In the genomic region with DNA sequence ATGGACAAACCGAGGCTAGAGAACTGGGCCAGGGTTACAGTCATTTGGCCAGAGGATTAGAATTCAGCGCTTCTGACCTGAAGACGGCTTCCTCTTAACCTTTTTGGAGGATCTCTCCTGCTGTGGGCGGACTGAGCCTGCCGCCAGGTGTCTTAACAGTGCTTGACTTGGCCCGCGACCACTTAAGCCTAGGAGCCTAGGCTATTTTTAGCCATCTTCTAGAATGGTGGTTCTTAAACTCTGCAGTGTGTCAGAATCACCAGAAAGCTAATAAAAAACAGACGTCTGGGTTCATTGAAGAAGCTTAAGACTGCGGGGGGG, we compare ENCODE assay signal across 8 cellular contexts. TPM values are rescaled to one million over a fixed set of nuclear protein-coding genes. Genes with fewer than 3 reads are reported as not detected.
A peak's percentile ranks its signal among the peaks of the same experiment; 100 is the strongest.
DNase-seq lines count a peak whose midpoint lies in the region; ATAC-seq, FAIRE-seq and TF ChIP-seq lines count a peak whose summit lies in the region.

No MANE protein-coding gene starts in this region.

- CTCF ChIA-PET in CD4-positive, alpha-beta T cell (lab: Charles Lee): no interaction called here
- CTCF ChIA-PET in Panc1 (lab: Charles Lee): no interaction called here

- peak overlapping the region; percentile 98 to 99 for H3K4me3 ChIP-seq in Panc1 (ENCODE audit: low read depth in 2 of 2, low read length in 2 of 2)
- H3K4me3 ChIP-seq in mesodermal cell (ENCODE audit: extremely low read depth, insufficient read depth, low read length, poor library complexity, severe bottlenecking): peak overlapping the region; percentile 99

- peak; percentile 22 for ATAC-seq in CD4-positive, alpha-beta T cell (ENCODE audit: poor library complexity)
- ATAC-seq in Panc1 (0 out of 2 replicates have a peak, but pooled peaks have one; percentile 2), HG02884 (IDR thresholded peaks at IDR 0.05; ENCODE audit: unreplicated experiment) (no peak), GM18861 (IDR thresholded peaks at IDR 0.05; ENCODE audit: unreplicated experiment) (no peak)

- peak overlapping the region; percentile 84 for H4K8ac ChIP-seq in H9 (replicated peaks; ENCODE audit: insufficient read length, low read depth, low read length)

- H2BK5ac ChIP-seq in H9 (ENCODE audit: insufficient read length, low read length): no peak overlapping the region

- WGBS in H9 (ENCODE audit: extremely low coverage, insufficient read length, low lambda C conversion rate): no CpG with 5 or more reads among the region's 9 CpGs
- 2 to 3% methylated on average over 7 to 8 of the region's 9 CpGs for WGBS in mesodermal cell (ENCODE audit: insufficient coverage in 2 of 2), 2 experiments

- H3K4me1 ChIP-seq in H9 (ENCODE audit: insufficient read depth, low read length) (peaks cover 5% of the 10 kb centered on the region; the same call in 1 of the 2 replicates), Panc1 (ENCODE audit: control insufficient read depth, insufficient read depth, low read length) (peaks cover 12% of the 10 kb centered on the region), mesodermal cell (ENCODE audit: control insufficient read depth, insufficient read depth, low read length, poor library complexity, severe bottlenecking) (peaks cover 10% of the 10 kb centered on the region)

- no peak overlapping the region for H2BK20ac ChIP-seq in H9 (ENCODE audit: low read depth, low read length, poor library complexity, severe bottlenecking)

- peaks cover 43% of the 10 kb centered on the region for H3K36me3 Mint-ChIP-seq in CD4-positive, alpha-beta T cell (ENCODE audit: low read depth)
- H3K36me3 Mint-ChIP-seq in H9 (ENCODE audit: insufficient read depth in 1 of 3, low read depth in 3 of 3): peaks cover 27 to 50% (median 37%) of the 10 kb centered on the region in 3 experiments

- H4K91ac ChIP-seq in H9 (ENCODE audit: insufficient read length, low read depth, low read length): peak overlapping the region; percentile 71

- H3K18ac ChIP-seq in H9 (ENCODE audit: insufficient read length, low read depth, low read length): peak overlapping the region; percentile 15

- no peak for FAIRE-seq in urothelium cell line (lab: Jason Lieb, UNC)

- peak overlapping the region; percentile 80 for H3K14ac ChIP-seq in H9 (ENCODE audit: insufficient read depth, low read length)

- H3K79me2 ChIP-seq in H9 (ENCODE audit: insufficient read depth, low read length): peaks cover 34% of the 10 kb centered on the region; the same call in 1 of the 2 replicates

- H3K23ac ChIP-seq in H9 (ENCODE audit: insufficient read length, low read depth, low read length): no peak overlapping the region

- no peaks in the 10 kb centered on the region; the same call in 1 of the 2 replicates for H3K36me3 ChIP-seq in Panc1 (ENCODE audit: control insufficient read depth, insufficient read depth, low read length)
- peaks cover 27% of the 10 kb centered on the region for H3K36me3 ChIP-seq in mesodermal cell (ENCODE audit: control insufficient read depth, insufficient read depth, low read length)

- H2AK5ac ChIP-seq in H9 (ENCODE audit: insufficient read length, low read length): no peak overlapping the region

- H3K9me3 Mint-ChIP-seq in CD4-positive, alpha-beta T cell: no peaks in the 10 kb centered on the region
- no peaks in the 10 kb centered on the region; a peak in 1 of 5 replicates for H3K9me3 Mint-ChIP-seq in H9

- peak overlapping the region; percentile 97 for H3K9ac ChIP-seq in H9 (ENCODE audit: extremely low read depth, insufficient read length, low read length)

- in situ Hi-C loops in Panc1 (cut with HindIII; ENCODE audit: low pct_unique_long_range_greater_than_20kb, low sequenced_read_pairs): no loop called here

- peak in 3 of 10 experiments; percentile 3 to 9 (median 9) for DNase-seq in CD4-positive, alpha-beta T cell
- DNase-seq in H9 (peak; percentile 56), Panc1 (ENCODE audit: low read depth, low spot score) (no peak), cerebellar cortex (ENCODE audit: low spot score) (peak; percentile 9), urothelium cell line (ENCODE audit: low spot score) (peak; percentile 34)

- H3T11ph ChIP-seq in H9 (ENCODE audit: low read length): no peak overlapping the region

- H3K23me2 ChIP-seq in H9 (ENCODE audit: insufficient read length, low read depth, low read length, poor library complexity, severe bottlenecking): peaks cover 7% of the 10 kb centered on the region

- H3K4me3 Mint-ChIP-seq in CD4-positive, alpha-beta T cell: peak overlapping the region; percentile 93
- H3K4me3 Mint-ChIP-seq in H9: peak overlapping the region; percentile 89 to 99

- peak overlapping the region; percentile 74 for H3K56ac ChIP-seq in H9 (ENCODE audit: insufficient read length, low read depth, low read length)

- POLR2A ChIA-PET in CD4-positive, alpha-beta T cell (lab: Charles Lee): interaction anchor here (0.6 to 3.3 kb wide), 7 partner anchors 18 to 563 kb away, joined by 3 to 21 read pairs (median 4); a partner anchor contains a TSS
- POLR2A ChIA-PET in Panc1 (lab: Charles Lee): interaction anchor here (0.6 kb wide), 1 partner anchor 74 kb away, joined by 3 read pairs; no protein-coding TSS in a partner anchor

- no peaks in the 10 kb centered on the region for H3K27me3 ChIP-seq in CD4-positive, alpha-beta T cell (ENCODE audit: control insufficient read depth, insufficient read depth, low read length)
- no peaks in the 10 kb centered on the region for H3K27me3 ChIP-seq in H9 (ENCODE audit: insufficient read depth, low read length)
- H3K27me3 ChIP-seq in Panc1 (ENCODE audit: control insufficient read depth, insufficient read depth, low read length): no peaks in the 10 kb centered on the region

- intact Hi-C loops in CD4-positive, alpha-beta T cell (cut with DNase I, micrococcal nuclease): no loop called here
- intact Hi-C loops in Panc1 (cut with micrococcal nuclease; ENCODE audit: unreplicated experiment): no loop called here

- H2AFZ ChIP-seq in H9 (ENCODE audit: low read length): no peak overlapping the region

- peak overlapping the region; percentile 81 for H3K4me2 ChIP-seq in H9 (ENCODE audit: insufficient read depth, insufficient read length, low read length)

- no peaks in the 10 kb centered on the region for H4K20me1 ChIP-seq in H9 (ENCODE audit: control insufficient read depth, insufficient read depth, insufficient read length)

- H2BK15ac ChIP-seq in H9 (ENCODE audit: low read depth, low read length): no peak overlapping the region

- no peak overlapping the region for H2BK12ac ChIP-seq in H9 (ENCODE audit: insufficient read length, low read depth, low read length)

- peak overlapping the region; percentile 65 for H3K27ac ChIP-seq in CD4-positive, alpha-beta T cell (ENCODE audit: low read depth, low read length)
- H3K27ac ChIP-seq in H9 (ENCODE audit: insufficient read length, low read depth, low read length) (peak overlapping the region; percentile 34), Panc1 (ENCODE audit: low read length) (peak overlapping the region; percentile 94), mesodermal cell (ENCODE audit: low read depth, low read length, severe bottlenecking) (peak overlapping the region; percentile 90)

- no peak overlapping the region for H2BK120ac ChIP-seq in H9 (ENCODE audit: low read depth, low read length, poor library complexity, severe bottlenecking)

- H3K4ac ChIP-seq in H9 (ENCODE audit: low read depth, low read length): no peak overlapping the region; the same call in 1 of the 2 replicates

- BruUV-seq in Panc1 (replicated peaks; lab: Mats Ljungman, UMichigan): no TSS peak

- H3K4me1 Mint-ChIP-seq in CD4-positive, alpha-beta T cell (ENCODE audit: low read depth): peaks cover 67% of the 10 kb centered on the region
- peaks cover 16 to 18% of the 10 kb centered on the region in 2 experiments for H3K4me1 Mint-ChIP-seq in H9

- peak overlapping the region; percentile 96 for H3K27ac Mint-ChIP-seq in CD4-positive, alpha-beta T cell
- H3K27ac Mint-ChIP-seq in H9: peak overlapping the region; percentile 98 to 99 (median 98)

- TF ChIP-seq CTCF in CD4-positive, alpha-beta T cell (IDR thresholded peaks at IDR 0.05): no peak
- TF ChIP-seq CTCF in H9 (conservative IDR thresholded peaks at IDR 0.05): peak; percentile 34; the same call in 2 of the 3 replicates
- no peak for TF ChIP-seq CTCF in Panc1 (IDR thresholded peaks at IDR 0.05)

- H4K5ac ChIP-seq in H9 (ENCODE audit: insufficient read length, low read depth, low read length): no peak overlapping the region

- no peaks in the 10 kb centered on the region for H3K9me3 ChIP-seq in CD4-positive, alpha-beta T cell (ENCODE audit: control insufficient read depth, low read length)
- H3K9me3 ChIP-seq in H9 (ENCODE audit: control insufficient read depth, low read depth, low read length) (no peaks in the 10 kb centered on the region), Panc1 (ENCODE audit: control insufficient read depth, insufficient read depth, low read depth, low read length) (no peaks in the 10 kb centered on the region), mesodermal cell (ENCODE audit: control insufficient read depth, low read length) (no peaks in the 10 kb centered on the region)

- H3K79me1 ChIP-seq in H9 (ENCODE audit: insufficient read depth, low read depth, low read length, poor library complexity, severe bottlenecking): peaks cover 4% of the 10 kb centered on the region

- no peaks in the 10 kb centered on the region for H3K27me3 Mint-ChIP-seq in CD4-positive, alpha-beta T cell
- no peaks in the 10 kb centered on the region for H3K27me3 Mint-ChIP-seq in H9 (ENCODE audit: low read depth)

RNA-seq across cellular contexts. Expression of a gene that starts 0.7 kb away (rescaled TPM):
- total RNA-seq in CD4-positive, alpha-beta T cell: 10 to 100 TPM; 66.4 to 68.3 TPM
- total RNA-seq in H9 (2021) (257 and 260 TPM in 2 replicates), Panc1 (2021; ENCODE audit: unreplicated experiment) (365 TPM)
- polyA plus RNA-seq in Panc1 (2012; ENCODE audit: insufficient read length): 703 TPM
- 190 TPM for polyA plus RNA-seq in mesodermal cell (2013, experiment 1 of 2)
- 146 TPM for polyA plus RNA-seq in mesodermal cell (2013, experiment 2 of 2)

RNA-seq across cellular contexts. Expression of a gene that starts 0.8 kb away (rescaled TPM):
- total RNA-seq in CD4-positive, alpha-beta T cell: 1 to 10 TPM; 8.4 to 8.5 TPM
- total RNA-seq in H9 (2021) (35.1 and 38.7 TPM in 2 replicates), Panc1 (2021; ENCODE audit: unreplicated experiment) (57.6 TPM)
- polyA plus RNA-seq in Panc1 (2012; ENCODE audit: insufficient read length): 60.7 TPM
- polyA plus RNA-seq in mesodermal cell (2013, experiment 1 of 2): 55.1 TPM
- polyA plus RNA-seq in mesodermal cell (2013, experiment 2 of 2): 49.5 TPM

RNA-seq across cellular contexts. Expression of a gene that starts 54.2 kb away (rescaled TPM):
- total RNA-seq in CD4-positive, alpha-beta T cell: 10 to 100 TPM in 1 of 2 experiments, 1 to 10 TPM in 1; 10.0 to 10.8 TPM
- total RNA-seq in H9 (2021) (23.2 and 30.0 TPM in 2 replicates), Panc1 (2021; ENCODE audit: unreplicated experiment) (71.0 TPM)
- polyA plus RNA-seq in Panc1 (2012; ENCODE audit: insufficient read length): 73.8 TPM
- 38.7 TPM for polyA plus RNA-seq in mesodermal cell (2013, experiment 1 of 2)
- 35.0 TPM for polyA plus RNA-seq in mesodermal cell (2013, experiment 2 of 2)

Comparison
In these comparisons a context has a peak if more than half of its experiments do, and no peak if none do; other contexts are left out.
1. ATAC-seq: peak in CD4-positive, alpha-beta T cell (single experiment) and Panc1 (single experiment); none in HG02884 (single experiment) and GM18861 (single experiment).
2. H3K27ac ChIP-seq: peak in every context shown above with its lines; median percentile 94 in Panc1; 90 in mesodermal cell; 65 in CD4-positive, alpha-beta T cell; 34 in H9.